In genomic region chr5:60843693-60844428, GRCh38 we compare ENCODE assay signal across 1 cellular context.
TF ChIP-seq lines count a peak whose summit lies in the region.

ELOVL7 (minus strand) TSS chr5:60844269; CDS start chr5:60787397, 56,872 bp downstream.

TF ChIP-seq in HepG2, 621 proteins besides CTCF, POLR2A, EP300 and RAD21 (continued from another document and continues in another):
- TF ChIP-seq SOX13 (IDR thresholded peaks at IDR 0.05) (no peak), SOX13 (CRISPR knock-in tag; conservative IDR thresholded peaks at IDR 0.05 in 1 of 2, IDR thresholded peaks at IDR 0.05 in 1 of 2) (no peak), ZNF513 (CRISPR knock-in tag; conservative IDR thresholded peaks at IDR 0.05) (no peak), ZNF235 (CRISPR knock-in tag; IDR thresholded peaks at IDR 0.05; ENCODE audit: borderline replicate concordance) (peak; percentile 60; the same call in 1 of the 2 replicates), RORA (CRISPR knock-in tag; IDR thresholded peaks at IDR 0.05) (no peak), U2AF1 (optimal IDR thresholded peaks at IDR 0.05; ENCODE audit: low read depth, low read length) (no peak), FOXO1 (CRISPR knock-in tag; IDR thresholded peaks at IDR 0.05) (peak; percentile 24; the same call in 1 of the 2 replicates), ARID3A (IDR thresholded peaks at IDR 0.05; ENCODE audit: low read depth, low read length) (no peak), JUND (CRISPR knock-in tag; IDR thresholded peaks at IDR 0.05) (no peak), TCF7L2 (IDR thresholded peaks at IDR 0.05; ENCODE audit: low read depth, low read length) (no peak), NR2F6 (IDR thresholded peaks at IDR 0.05) (no peak), NR2F6 (CRISPR knock-in tag; IDR thresholded peaks at IDR 0.05) (no peak; the same call in 1 of the 2 replicates), IRF2 (CRISPR knock-in tag; IDR thresholded peaks at IDR 0.05) (no peak), ZNF230 (CRISPR knock-in tag; IDR thresholded peaks at IDR 0.05) (peak; percentile 71; the same call in 1 of the 2 replicates), ZBTB40 (IDR thresholded peaks at IDR 0.05) (no peak), ZBTB40 (CRISPR knock-in tag; IDR thresholded peaks at IDR 0.05) (peak; percentile 14; the same call in 1 of the 2 replicates), ZNF572 (CRISPR knock-in tag; IDR thresholded peaks at IDR 0.05) (no peak), IKZF5 (CRISPR knock-in tag; IDR thresholded peaks at IDR 0.05) (no peak), ZFX (CRISPR knock-in tag; IDR thresholded peaks at IDR 0.05; ENCODE audit: low read depth) (peak; percentile 78), ZC3H13 (CRISPR knock-in tag; IDR thresholded peaks at IDR 0.05) (peak; percentile 63; the same call in 1 of the 2 replicates), EZH2 (conservative IDR thresholded peaks at IDR 0.05; ENCODE audit: low read depth, low read length) (no peak), ATF6 (CRISPR knock-in tag; conservative IDR thresholded peaks at IDR 0.05) (no peak), ZMAT3 (CRISPR knock-in tag; conservative IDR thresholded peaks at IDR 0.05) (no peak), FOXC1 (CRISPR knock-in tag; IDR thresholded peaks at IDR 0.05; ENCODE audit: borderline replicate concordance) (no peak), MATR3 (CRISPR knock-in tag; IDR thresholded peaks at IDR 0.05) (no peak), TERF1 (CRISPR knock-in tag; IDR thresholded peaks at IDR 0.05) (no peak), ZNF691 (CRISPR knock-in tag; IDR thresholded peaks at IDR 0.05; ENCODE audit: borderline replicate concordance, low read depth) (peak; percentile 19; the same call in 1 of the 2 replicates), ZNF75D (CRISPR knock-in tag; IDR thresholded peaks at IDR 0.05; ENCODE audit: borderline replicate concordance) (no peak), THRA (CRISPR knock-in tag; IDR thresholded peaks at IDR 0.05; ENCODE audit: borderline replicate concordance) (0 out of 2 replicates have a peak, but pooled peaks have one; percentile 13), ZNF225 (CRISPR knock-in tag; IDR thresholded peaks at IDR 0.05) (no peak), DRAP1 (CRISPR knock-in tag; IDR thresholded peaks at IDR 0.05) (no peak), ZNF558 (CRISPR knock-in tag; IDR thresholded peaks at IDR 0.05; ENCODE audit: borderline replicate concordance) (peak; percentile 67; the same call in 1 of the 2 replicates), PBX3 (CRISPR knock-in tag; IDR thresholded peaks at IDR 0.05; ENCODE audit: borderline replicate concordance) (no peak), ZFYVE20 (CRISPR knock-in tag; IDR thresholded peaks at IDR 0.05; ENCODE audit: borderline replicate concordance, low read depth) (no peak), AGO1 (IDR thresholded peaks at IDR 0.05; ENCODE audit: low read depth, low read length, poor library complexity, severe bottlenecking) (no peak), ZMYM4 (CRISPR knock-in tag; IDR thresholded peaks at IDR 0.05) (peak; percentile 83), ZNF652 (CRISPR knock-in tag; IDR thresholded peaks at IDR 0.05; ENCODE audit: borderline replicate concordance, low read depth) (no peak), FLYWCH1 (CRISPR knock-in tag; IDR thresholded peaks at IDR 0.05) (no peak), LBX2 (CRISPR knock-in tag; IDR thresholded peaks at IDR 0.05; ENCODE audit: borderline replicate concordance) (no peak; the same call in 1 of the 2 replicates), NCOA5 (CRISPR knock-in tag; IDR thresholded peaks at IDR 0.05) (no peak), DNMT3B (CRISPR knock-in tag; conservative IDR thresholded peaks at IDR 0.05) (no peak)
